7 cellular contexts compared by ENCODE assay signal in genomic region chr19:408441-409005, GRCh38. TPM values are rescaled to one million over a fixed set of nuclear protein-coding genes. Genes with fewer than 3 reads are reported as not detected.
DNase-seq lines count a peak whose midpoint lies in the region; ATAC-seq and TF ChIP-seq lines count a peak whose summit lies in the region.

No MANE protein-coding gene starts in this region.

- no peak overlapping the region for H3K27ac Mint-ChIP-seq in H9

- H3K36me3 ChIP-seq in Peyer's patch (no peaks in the 10 kb centered on the region), iPS DF 6.9 (ENCODE audit: control insufficient read depth, insufficient read depth, low read length) (no peaks in the 10 kb centered on the region), smooth muscle cell (ENCODE audit: low read depth) (no peaks in the 10 kb centered on the region)

- H2AFZ ChIP-seq in H9 (ENCODE audit: low read length), result no peak overlapping the region
- H2AFZ ChIP-seq in smooth muscle cell (ENCODE audit: low read depth), result peak overlapping the region; percentile 72

- no peaks in the 10 kb centered on the region for H3K9me3 Mint-ChIP-seq in H9

- no peak overlapping the region for H2BK15ac ChIP-seq in H9 (ENCODE audit: low read depth, low read length)

- H3K9ac ChIP-seq in H9 (ENCODE audit: extremely low read depth, insufficient read length, low read length) (no peak overlapping the region), smooth muscle cell (ENCODE audit: low read depth) (no peak overlapping the region)

- H2BK5ac ChIP-seq in H9 (ENCODE audit: insufficient read length, low read length), result no peak overlapping the region

- TF ChIP-seq CTCF in H9 (conservative IDR thresholded peaks at IDR 0.05) (no peak), Peyer's patch (IDR thresholded peaks at IDR 0.05) (no peak), smooth muscle cell (IDR thresholded peaks at IDR 0.05; ENCODE audit: borderline replicate concordance, insufficient read depth, poor library complexity, severe bottlenecking) (no peak)

- no peak overlapping the region for H4K91ac ChIP-seq in H9 (ENCODE audit: insufficient read length, low read depth, low read length)

- H3F3A ChIP-seq in smooth muscle cell (ENCODE audit: low read depth), result no peaks in the 10 kb centered on the region

- no peak overlapping the region for H2AK5ac ChIP-seq in H9 (ENCODE audit: insufficient read length, low read length)

- no peak overlapping the region for H4K5ac ChIP-seq in H9 (ENCODE audit: insufficient read length, low read depth, low read length)

- DNase-seq in H9, result peak; percentile 33
- DNase-seq in Peyer's patch, result peak in 1 of 3 donors; percentile 38
- DNase-seq in iPS DF 6.9 (ENCODE audit: low read depth, low spot score), result no peak
- no peak for DNase-seq in smooth muscle cell (lab: John Stamatoyannopoulos, UW; ENCODE audit: unreplicated experiment)
- DNase-seq in GOT3 (lab: John Stamatoyannopoulos, UW), result no peak
- DNase-seq in hypothalamus (lab: John Stamatoyannopoulos, UW), result no peak

- no peak overlapping the region for H2BK12ac ChIP-seq in H9 (ENCODE audit: insufficient read length, low read depth, low read length)

- H3K4me2 ChIP-seq in H9 (ENCODE audit: insufficient read depth, insufficient read length, low read length) (peak overlapping the region; percentile 14), smooth muscle cell (peak overlapping the region; percentile 100)

- TF ChIP-seq POLR2A in Peyer's patch (IDR thresholded peaks at IDR 0.05), result no peak

- H3K14ac ChIP-seq in H9 (ENCODE audit: insufficient read depth, low read length), result no peak overlapping the region

- H3K4me3 Mint-ChIP-seq in H9, result peak overlapping the region; percentile 62 to 72; a peak in 3 of 5 replicates

- no peak overlapping the region for H3T11ph ChIP-seq in H9 (ENCODE audit: low read length)

- peaks cover 9 to 21% of the 10 kb centered on the region in 2 experiments for H3K4me1 Mint-ChIP-seq in H9

- H3K4me1 ChIP-seq in H9 (ENCODE audit: insufficient read depth, low read length) (no peaks in the 10 kb centered on the region; the same call in 1 of the 2 replicates), Peyer's patch (peaks cover 0 to 31% (median 12%) of the 10 kb centered on the region in 4 donors), iPS DF 6.9 (ENCODE audit: control insufficient read depth, insufficient read depth, low read length) (0 out of 2 replicates have a peak, but pooled peaks cover 3% of the 10 kb centered on the region), smooth muscle cell (ENCODE audit: low read depth) (peaks cover 9% of the 10 kb centered on the region)

- H3K18ac ChIP-seq in H9 (ENCODE audit: insufficient read length, low read depth, low read length), result no peak overlapping the region

- no peak overlapping the region for H3K23ac ChIP-seq in H9 (ENCODE audit: insufficient read length, low read depth, low read length)

- no peak overlapping the region for H3K56ac ChIP-seq in H9 (ENCODE audit: insufficient read length, low read depth, low read length)

- peaks cover 5% of the 10 kb centered on the region for H3K23me2 ChIP-seq in H9 (ENCODE audit: insufficient read length, low read depth, low read length, poor library complexity, severe bottlenecking)

- ATAC-seq in HG03457 (IDR thresholded peaks at IDR 0.05; ENCODE audit: unreplicated experiment), result no peak

- no peaks in the 10 kb centered on the region for H3K9me3 ChIP-seq in H9 (ENCODE audit: control insufficient read depth, low read depth, low read length)
- no peaks in the 10 kb centered on the region for H3K9me3 ChIP-seq in Peyer's patch
- H3K9me3 ChIP-seq in iPS DF 6.9 (ENCODE audit: control insufficient read depth, insufficient read depth, low read length), result no peaks in the 10 kb centered on the region
- no peaks in the 10 kb centered on the region for H3K9me3 ChIP-seq in smooth muscle cell (replicated peaks; ENCODE audit: low read depth)

- H3K27me3 ChIP-seq in H9 (ENCODE audit: insufficient read depth, low read length), result no peaks in the 10 kb centered on the region; the same call in 1 of the 2 replicates
- peaks cover 0 to 21% of the 10 kb centered on the region in 2 donors for H3K27me3 ChIP-seq in Peyer's patch
- H3K27me3 ChIP-seq in iPS DF 6.9 (ENCODE audit: control insufficient read depth, insufficient read depth, low read length), result no peaks in the 10 kb centered on the region; the same call in 1 of the 2 replicates
- peaks cover 13% of the 10 kb centered on the region for H3K27me3 ChIP-seq in smooth muscle cell (ENCODE audit: low read depth)

- no peak overlapping the region for H4K8ac ChIP-seq in H9 (replicated peaks; ENCODE audit: insufficient read length, low read depth, low read length)

- WGBS in H9 (ENCODE audit: extremely low coverage, insufficient read length, low lambda C conversion rate), result no CpG with 5 or more reads among the region's 41 CpGs
- no CpG with 5 or more reads among the region's 41 CpGs for WGBS in iPS DF 6.9 (ENCODE audit: insufficient coverage, insufficient read length)
- 6% methylated on average over 11 of the region's 41 CpGs for WGBS in smooth muscle cell (ENCODE audit: low lambda C conversion rate)

- H4K20me1 ChIP-seq in H9 (ENCODE audit: control insufficient read depth, insufficient read depth, insufficient read length) (no peaks in the 10 kb centered on the region), smooth muscle cell (ENCODE audit: low read depth) (no peaks in the 10 kb centered on the region)

- H3K4me3 ChIP-seq in Peyer's patch (peak overlapping the region; percentile 20 to 55 (median 53)), iPS DF 6.9 (ENCODE audit: low read length) (peak overlapping the region; percentile 73; the same call in 1 of the 2 replicates), smooth muscle cell (peak overlapping the region; percentile 75)

- no peak overlapping the region for H3K4ac ChIP-seq in H9 (ENCODE audit: low read depth, low read length)

- H3K79me1 ChIP-seq in H9 (ENCODE audit: insufficient read depth, low read depth, low read length, poor library complexity, severe bottlenecking), result no peaks in the 10 kb centered on the region

- H2BK20ac ChIP-seq in H9 (ENCODE audit: low read depth, low read length, poor library complexity, severe bottlenecking), result no peak overlapping the region

- H3K27me3 Mint-ChIP-seq in H9 (ENCODE audit: low read depth), result peaks cover 20% of the 10 kb centered on the region

- H3K36me3 Mint-ChIP-seq in H9 (ENCODE audit: insufficient read depth in 1 of 3, low read depth in 3 of 3), result 0 out of 7 replicates have a peak, but pooled peaks cover 0 to 2% (median 0%) of the 10 kb centered on the region in 3 experiments

- H3K27ac ChIP-seq in H9 (ENCODE audit: insufficient read length, low read depth, low read length) (no peak overlapping the region), Peyer's patch (no peak overlapping the region), iPS DF 6.9 (ENCODE audit: low read length) (no peak overlapping the region), smooth muscle cell (ENCODE audit: low read depth) (no peak overlapping the region)

- no peaks in the 10 kb centered on the region for H3K79me2 ChIP-seq in H9 (ENCODE audit: insufficient read depth, low read length)
- no peaks in the 10 kb centered on the region for H3K79me2 ChIP-seq in smooth muscle cell (ENCODE audit: low read depth)

- no peak overlapping the region for H2BK120ac ChIP-seq in H9 (ENCODE audit: low read depth, low read length, poor library complexity, severe bottlenecking)

RNA-seq across cellular contexts. Expression of gene C2CD4C, which starts 0.4 kb away (rescaled TPM):
- 14.6 and 15.4 TPM in 2 replicates for total RNA-seq in H9 (2021)
- under 1 TPM in 2 of 4 donors, not detected in 2; 0.47 to 0.80 TPM for total RNA-seq in Peyer's patch
- total RNA-seq in smooth muscle cell, result 0.63 and 1.7 TPM in 2 replicates
- polyA plus RNA-seq in smooth muscle cell, result 3.7 and 3.8 TPM in 2 replicates

RNA-seq across cellular contexts. Expression of gene SHC2, which starts 52.3 kb away (rescaled TPM):
- total RNA-seq in H9 (2021), result 16.6 and 18.0 TPM in 2 replicates
- 10 to 100 TPM in 3 of 4 donors, 1 to 10 TPM in 1; 9.5 to 33.0 (median 18.3) TPM for total RNA-seq in Peyer's patch
- 10.8 and 15.6 TPM in 2 replicates for total RNA-seq in smooth muscle cell
- polyA plus RNA-seq in smooth muscle cell, result 29.3 and 34.5 TPM in 2 replicates
